Comparison of ENCODE assay signal across 1 cellular context in genomic region chr14:54693761-54694160, GRCh38.
TF ChIP-seq lines count a peak whose summit lies in the region.

No MANE protein-coding gene starts in this region.

TF ChIP-seq in H1, 55 proteins besides CTCF, POLR2A, EP300 and RAD21 (continued from another document):
- no peak for TF ChIP-seq KDM5A (IDR thresholded peaks at IDR 0.05; ENCODE audit: low read length)
- no peak for TF ChIP-seq CREB1 (IDR thresholded peaks at IDR 0.05)
- TF ChIP-seq CHD2 (IDR thresholded peaks at IDR 0.05; ENCODE audit: low read length), result no peak
- no peak for TF ChIP-seq GTF2F1 (IDR thresholded peaks at IDR 0.05; ENCODE audit: borderline replicate concordance, low read depth, low read length)
- TF ChIP-seq POU5F1 (IDR thresholded peaks at IDR 0.05; ENCODE audit: low read depth, low read length), result no peak
- TF ChIP-seq USF2 (IDR thresholded peaks at IDR 0.05; ENCODE audit: low read length), result no peak
- TF ChIP-seq ATF3 (IDR thresholded peaks at IDR 0.05; ENCODE audit: insufficient read depth, low read depth, low read length), result no peak
- TF ChIP-seq SRF (IDR thresholded peaks at IDR 0.05; ENCODE audit: low read depth, low read length), result no peak
- TF ChIP-seq POLR2AphosphoS5 (IDR thresholded peaks at IDR 0.05; ENCODE audit: low read depth, low read length), result no peak
- no peak for TF ChIP-seq BACH1 (IDR thresholded peaks at IDR 0.05; ENCODE audit: low read length)
- TF ChIP-seq RBBP5 (IDR thresholded peaks at IDR 0.05; ENCODE audit: borderline replicate concordance, low read depth, low read length), result no peak
- TF ChIP-seq ZNF274 (IDR thresholded peaks at IDR 0.05; ENCODE audit: borderline replicate concordance, extremely low read depth, low read length), result no peak
- no peak for TF ChIP-seq KDM4A (IDR thresholded peaks at IDR 0.05; ENCODE audit: low read depth, low read length, severe bottlenecking)
- no peak for TF ChIP-seq BRCA1 (IDR thresholded peaks at IDR 0.05; ENCODE audit: low read depth, low read length)
